In the genomic region with DNA sequence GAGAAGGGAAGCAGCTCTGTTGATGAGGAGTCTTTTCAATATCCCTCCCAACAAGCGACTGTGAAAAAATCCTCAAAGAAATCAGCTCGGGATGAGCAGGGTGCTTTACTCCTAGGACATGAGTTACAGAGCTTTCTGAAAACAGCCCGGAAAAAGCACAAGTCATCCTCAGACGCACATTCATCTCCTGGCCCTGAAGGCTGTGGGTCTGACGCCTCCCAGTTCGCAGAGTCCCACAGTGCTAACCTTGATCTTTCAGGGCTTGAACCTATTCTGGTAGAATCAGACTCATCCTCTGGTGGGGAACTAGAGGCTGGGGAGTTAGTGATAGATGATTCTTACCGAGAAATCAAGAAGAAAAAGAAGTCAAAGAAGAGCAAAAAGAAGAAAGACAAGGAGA, we compare ENCODE assay signal across 17 cellular contexts. TPM values are rescaled to one million over a fixed set of nuclear protein-coding genes. Genes with fewer than 3 reads are reported as not detected.
DNase-seq lines count a peak whose midpoint lies in the region; ATAC-seq and TF ChIP-seq lines count a peak whose summit lies in the region.
"Had no signal": no experiment of that assay in that cellular context is flagged by ENCODE, and none has a peak within 500 bp of the region (broad histone marks: within the 10 kb centered on the region; RNA-seq: fewer than 3 reads in every experiment).

No MANE protein-coding gene starts in this region.

- no peak for DNase-seq in activated T-cell treated with anti-CD3 and anti-CD28 coated beads, Interleukin-2, amount 50 U/mL, for 72 hours
- DNase-seq in activated T-cell treated with anti-CD3 and anti-CD28 coated beads, Interleukin-2, amount 50 U/mL, for 4 hours, result no peak
- DNase-seq in glutamatergic neuron (no peak), midbrain (lab: John Stamatoyannopoulos, UW) (no peak)
- DNase-seq: Karpas-422, MG63, NCI-H1417, NCI-H187, NCI-H446 treated with DMSO at 0.1 percent for 48 hours, NCI-H526 treated with DMSO at 0.1 percent for 48 hours, OCI-M1, SJCRH30 had no signal

- no peaks in the 10 kb centered on the region for H3K9me3 Mint-ChIP-seq in activated T-cell treated with anti-CD3 and anti-CD28 coated beads, Interleukin-2, amount 50 U/mL, for 72 hours
- no peaks in the 10 kb centered on the region for H3K9me3 Mint-ChIP-seq in activated T-cell treated with anti-CD3 and anti-CD28 coated beads, Interleukin-2, amount 50 U/mL, for 4 hours
- no peaks in the 10 kb centered on the region for H3K9me3 Mint-ChIP-seq in glutamatergic neuron (ENCODE audit: unreplicated experiment)
- H3K9me3 Mint-ChIP-seq: CD14-positive monocyte had no signal

- TF ChIP-seq CTCF in C4-2B (conservative IDR thresholded peaks at IDR 0.05), result no peak
- TF ChIP-seq CTCF in VCaP (conservative IDR thresholded peaks at IDR 0.05), result no peak
- no peak for TF ChIP-seq CTCF in glutamatergic neuron (IDR thresholded peaks at IDR 0.05; ENCODE audit: partially characterized antibody, unreplicated experiment)

- no peaks in the 10 kb centered on the region for H3K27me3 Mint-ChIP-seq in activated T-cell treated with anti-CD3 and anti-CD28 coated beads, Interleukin-2, amount 50 U/mL, for 72 hours (ENCODE audit: low read depth)
- no peaks in the 10 kb centered on the region for H3K27me3 Mint-ChIP-seq in activated T-cell treated with anti-CD3 and anti-CD28 coated beads, Interleukin-2, amount 50 U/mL, for 4 hours (ENCODE audit: low read depth)
- no peaks in the 10 kb centered on the region for H3K27me3 Mint-ChIP-seq in glutamatergic neuron (ENCODE audit: unreplicated experiment)

- H3K27ac ChIP-seq in C4-2B (peak overlapping the region; percentile 84), VCaP (peak overlapping the region; percentile 93)
- H3K27ac ChIP-seq: SJCRH30 had no signal

- no peak for ATAC-seq in activated T-cell treated with anti-CD3 and anti-CD28 coated beads, Interleukin-2, amount 50 U/mL, for 72 hours (replicated peaks in 1 of 2)
- no peak for ATAC-seq in activated T-cell treated with anti-CD3 and anti-CD28 coated beads, Interleukin-2, amount 50 U/mL, for 4 hours
- ATAC-seq in HG03469 (IDR thresholded peaks at IDR 0.05; ENCODE audit: unreplicated experiment) (no peak), HG03457 (IDR thresholded peaks at IDR 0.05; ENCODE audit: unreplicated experiment) (no peak)

- no peak overlapping the region for H3K4me3 Mint-ChIP-seq in activated T-cell treated with anti-CD3 and anti-CD28 coated beads, Interleukin-2, amount 50 U/mL, for 72 hours
- no peak overlapping the region for H3K4me3 Mint-ChIP-seq in activated T-cell treated with anti-CD3 and anti-CD28 coated beads, Interleukin-2, amount 50 U/mL, for 4 hours
- H3K4me3 Mint-ChIP-seq in glutamatergic neuron (ENCODE audit: unreplicated experiment), result no peak overlapping the region

- peaks cover 13% of the 10 kb centered on the region for H3K4me1 Mint-ChIP-seq in activated T-cell treated with anti-CD3 and anti-CD28 coated beads, Interleukin-2, amount 50 U/mL, for 72 hours (ENCODE audit: low read depth)
- peaks cover 5% of the 10 kb centered on the region for H3K4me1 Mint-ChIP-seq in activated T-cell treated with anti-CD3 and anti-CD28 coated beads, Interleukin-2, amount 50 U/mL, for 4 hours (ENCODE audit: low read depth)
- peaks cover 3% of the 10 kb centered on the region for H3K4me1 Mint-ChIP-seq in glutamatergic neuron (ENCODE audit: low read depth, unreplicated experiment)
- H3K4me1 Mint-ChIP-seq: CD14-positive monocyte had no signal

- H3K27ac Mint-ChIP-seq in activated T-cell treated with anti-CD3 and anti-CD28 coated beads, Interleukin-2, amount 50 U/mL, for 72 hours, result peak overlapping the region; percentile 73
- peak overlapping the region; percentile 66 for H3K27ac Mint-ChIP-seq in glutamatergic neuron (ENCODE audit: unreplicated experiment)

- H3K36me3 Mint-ChIP-seq in activated T-cell treated with anti-CD3 and anti-CD28 coated beads, Interleukin-2, amount 50 U/mL, for 72 hours (ENCODE audit: insufficient read depth in 2 of 2), result peaks cover 18 to 31% of the 10 kb centered on the region in 2 donors
- H3K36me3 Mint-ChIP-seq in activated T-cell treated with anti-CD3 and anti-CD28 coated beads, Interleukin-2, amount 50 U/mL, for 4 hours (ENCODE audit: insufficient read depth), result peaks cover 45% of the 10 kb centered on the region
- no peaks in the 10 kb centered on the region for H3K36me3 Mint-ChIP-seq in glutamatergic neuron (ENCODE audit: unreplicated experiment)

RNA-seq across cellular contexts. Expression of a gene that starts 7.7 kb away (rescaled TPM):
- total RNA-seq in activated T-cell treated with anti-CD3 and anti-CD28 coated beads, Interleukin-2, amount 50 U/mL, for 72 hours, result 10 to 100 TPM; 39.3 to 43.5 TPM
- total RNA-seq in activated T-cell treated with anti-CD3 and anti-CD28 coated beads, Interleukin-2, amount 50 U/mL, for 4 hours, result 10 to 100 TPM; 29.7 to 31.4 (median 30.6) TPM
- 14.4 TPM for total RNA-seq in glutamatergic neuron (ENCODE audit: unreplicated experiment)

RNA-seq across cellular contexts. Expression of a gene that starts 34.7 kb away (rescaled TPM):
- 10 to 100 TPM; 38.4 to 40.4 TPM for total RNA-seq in activated T-cell treated with anti-CD3 and anti-CD28 coated beads, Interleukin-2, amount 50 U/mL, for 72 hours
- total RNA-seq in activated T-cell treated with anti-CD3 and anti-CD28 coated beads, Interleukin-2, amount 50 U/mL, for 4 hours, result 10 to 100 TPM; 20.5 to 24.7 (median 23.0) TPM
- 40.6 TPM for total RNA-seq in glutamatergic neuron (ENCODE audit: unreplicated experiment)
